ENCODE assay signal across 17 cellular contexts in genomic region chr9:137685886-137686420, GRCh38.
DNase-seq lines count a peak whose midpoint lies in the region; ATAC-seq and TF ChIP-seq lines count a peak whose summit lies in the region.
"Had no signal": no experiment of that assay in that cellular context is flagged by ENCODE, and none has a peak within 500 bp of the region (broad histone marks: within the 10 kb centered on the region; RNA-seq: fewer than 3 reads in every experiment).

No MANE protein-coding gene starts in this region.

- no peak for TF ChIP-seq CTCF in AG10803 (conservative IDR thresholded peaks at IDR 0.05; ENCODE audit: low read length)
- no peak for TF ChIP-seq CTCF in IMR-90 (conservative IDR thresholded peaks at IDR 0.05; ENCODE audit: low read depth, low read length)
- no peak for TF ChIP-seq CTCF in osteoblast (IDR thresholded peaks at IDR 0.05; ENCODE audit: extremely low read depth, low read depth, low read length)

- no peak overlapping the region for H2BK15ac ChIP-seq in IMR-90 (ENCODE audit: low read depth, low read length)
- H2BK15ac ChIP-seq in neuronal stem cell (ENCODE audit: low read length): no peak overlapping the region

- in situ Hi-C loops in IMR-90 (cut with MboI; ENCODE audit: low sequenced_read_pairs): no loop called here

- CTCF ChIA-PET in IMR-90 (lab: Yijun Ruan, JAX): interaction anchor here (1.6 kb wide), 1 partner anchor 9 kb away, joined by 4 read pairs; no protein-coding TSS in a partner anchor

- H3K4me3 ChIP-seq in AG10803 (ENCODE audit: low read length): no peak overlapping the region
- no peak overlapping the region for H3K4me3 ChIP-seq in IMR-90 (ENCODE audit: insufficient read depth, low read depth, low read length)
- H3K4me3 ChIP-seq in osteoblast (ENCODE audit: insufficient read depth, low read length): no peak overlapping the region
- no peak overlapping the region for H3K4me3 ChIP-seq in Karpas-422 (ENCODE audit: low read length)
- no peak overlapping the region for H3K4me3 ChIP-seq in neuronal stem cell (ENCODE audit: low read length in 2 of 2)
- H3K4me3 ChIP-seq: Peyer's patch had no signal

- H4K8ac ChIP-seq in IMR-90 (ENCODE audit: low read depth in 2 of 2, low read length in 2 of 2) (peak overlapping the region in 1 of 2 experiments; percentile 26; a peak in 1 of 4 replicates), neuronal stem cell (ENCODE audit: low read depth, low read length) (no peak overlapping the region)

- H2BK5ac ChIP-seq in IMR-90 (ENCODE audit: low read depth, low read length, poor library complexity, severe bottlenecking) (peak overlapping the region; percentile 55), neuronal stem cell (ENCODE audit: low read length) (no peak overlapping the region)

- no peak overlapping the region for H3K9ac ChIP-seq in IMR-90 (ENCODE audit: low read depth, low read length)
- H3K9ac ChIP-seq in Karpas-422 (ENCODE audit: low read length): no peak overlapping the region
- no peak overlapping the region for H3K9ac ChIP-seq in neuronal stem cell (ENCODE audit: low read depth, low read length, poor library complexity)

- H3K18ac ChIP-seq in IMR-90 (ENCODE audit: low read depth, low read length) (no peak overlapping the region), neuronal stem cell (ENCODE audit: low read length) (no peak overlapping the region)

- H3K56ac ChIP-seq in IMR-90 (ENCODE audit: extremely low read depth, insufficient read depth, low read length): no peak overlapping the region

- no peaks in the 10 kb centered on the region for H3K9me2 ChIP-seq in Karpas-422 (replicated peaks; ENCODE audit: insufficient read depth, low read length)

- no peaks in the 10 kb centered on the region for H3K36me3 ChIP-seq in IMR-90 (ENCODE audit: control insufficient read depth, insufficient read depth, low read length)
- no peaks in the 10 kb centered on the region for H3K36me3 ChIP-seq in osteoblast (ENCODE audit: insufficient read depth, low read length)
- no peaks in the 10 kb centered on the region for H3K36me3 ChIP-seq in Karpas-422 (ENCODE audit: insufficient read depth, low read length)
- H3K36me3 ChIP-seq in neuronal stem cell (replicated peaks in 1 of 2; ENCODE audit: control insufficient read depth in 2 of 2, insufficient read depth in 2 of 2, low read length in 2 of 2): peaks cover 0 to 5% of the 10 kb centered on the region in 2 donors
- H3K36me3 ChIP-seq: Peyer's patch had no signal

- DNase-seq in AG10803 (ENCODE audit: low read depth) (peak; percentile 42), IMR-90 (no peak), fibroblast of gingiva (ENCODE audit: low read depth) (peak; percentile 44), osteoblast (ENCODE audit: insufficient read length, low spot score, missing footprints) (peak; percentile 87), Karpas-422 (no peak), NCI-H510A treated with DMSO at 0.1 percent for 48 hours (lab: John Stamatoyannopoulos, UW) (no peak), neuronal stem cell (ENCODE audit: low spot score) (no peak)
- DNase-seq: DMS 273 treated with DMSO at 0.1 percent for 48 hours, GDM1, NCI-H1105 treated with DMSO at 0.1 percent for 48 hours, NCI-H1694 treated with DMSO at 0.1 percent for 48 hours, NCI-H2107, NCI-H2227 treated with DMSO at 0.1 percent for 48 hours, NCI-H524 treated with DMSO at 0.1 percent for 48 hours, Peyer's patch, Right ventricle myocardium superior had no signal

- no peaks in the 10 kb centered on the region for H3K27me3 ChIP-seq in IMR-90 (ENCODE audit: control insufficient read depth, insufficient read depth, low read length)
- H3K27me3 ChIP-seq in osteoblast (ENCODE audit: insufficient read depth, low read length): no peaks in the 10 kb centered on the region
- no peaks in the 10 kb centered on the region for H3K27me3 ChIP-seq in Karpas-422 (ENCODE audit: low read length)
- no peaks in the 10 kb centered on the region for H3K27me3 ChIP-seq in neuronal stem cell (ENCODE audit: control insufficient read depth in 3 of 3, insufficient read depth in 3 of 3, low read depth in 1 of 3, low read length in 3 of 3)
- H3K27me3 ChIP-seq: Peyer's patch had no signal

- intact Hi-C loops in IMR-90 (cut with micrococcal nuclease): no loop called here

- no peak for TF ChIP-seq POLR2A in IMR-90 (IDR thresholded peaks at IDR 0.05; ENCODE audit: low read depth, low read length)

- peak overlapping the region; percentile 26; the same call in 1 of the 2 replicates for H4K91ac ChIP-seq in IMR-90 (ENCODE audit: insufficient read depth, low read depth, low read length)
- no peak overlapping the region for H4K91ac ChIP-seq in neuronal stem cell (ENCODE audit: low read depth, low read length, poor library complexity)

- H3K4me2 ChIP-seq in IMR-90 (ENCODE audit: low read depth, low read length) (peak overlapping the region; percentile 12; the same call in 1 of the 2 replicates), osteoblast (ENCODE audit: insufficient read depth, low read length) (peak overlapping the region; percentile 10), Karpas-422 (ENCODE audit: low read depth, low read length, poor library complexity, severe bottlenecking) (no peak overlapping the region), neuronal stem cell (ENCODE audit: insufficient read depth, low read length, poor library complexity, severe bottlenecking) (no peak overlapping the region)

- H4K20me1 ChIP-seq in IMR-90 (ENCODE audit: insufficient read depth, low read length) (peaks cover 72% of the 10 kb centered on the region), osteoblast (ENCODE audit: insufficient read depth, low read length) (peaks cover 56% of the 10 kb centered on the region), Karpas-422 (ENCODE audit: insufficient read depth, low read depth, low read length) (no peaks in the 10 kb centered on the region)

- no peak overlapping the region for H2AK9ac ChIP-seq in IMR-90 (replicated peaks; ENCODE audit: low read depth, low read length, poor library complexity)

- no peak for ATAC-seq in IMR-90 (ENCODE audit: low read depth)
- ATAC-seq in GM19395 (IDR thresholded peaks at IDR 0.05; ENCODE audit: unreplicated experiment): no peak

- no peak for TF ChIP-seq RAD21 in IMR-90 (IDR thresholded peaks at IDR 0.05; ENCODE audit: low read length)

- peaks cover 29% of the 10 kb centered on the region for H3K9me1 ChIP-seq in IMR-90 (ENCODE audit: insufficient read depth, low read length)

- no peak overlapping the region for H2AFZ ChIP-seq in IMR-90 (replicated peaks; ENCODE audit: low read length, poor library complexity)
- no peak overlapping the region for H2AFZ ChIP-seq in osteoblast (ENCODE audit: low read length)
- H2AFZ ChIP-seq in Karpas-422 (ENCODE audit: low read length): no peak overlapping the region
- H2AFZ ChIP-seq in neuronal stem cell (ENCODE audit: low read length): no peak overlapping the region

- no peak overlapping the region for H2BK12ac ChIP-seq in neuronal stem cell (ENCODE audit: low read length)

- H3K79me1 ChIP-seq in IMR-90 (ENCODE audit: low read depth in 1 of 2, low read length in 2 of 2) (peaks cover 35 to 89% of the 10 kb centered on the region in 2 experiments), neuronal stem cell (ENCODE audit: low read depth, low read length) (peaks cover 2% of the 10 kb centered on the region)

- H3K14ac ChIP-seq in IMR-90 (replicated peaks; ENCODE audit: low read depth, low read length) (no peak overlapping the region), neuronal stem cell (ENCODE audit: low read length) (no peak overlapping the region)

- dilution Hi-C loops in IMR-90 (cut with HindIII; ENCODE audit: low sequenced_read_pairs, unreplicated experiment): no loop called here

- BruUV-seq in IMR-90 (replicated peaks; lab: Mats Ljungman, UMichigan): no TSS peak

- no CpG with 5 or more reads among the region's 4 CpGs for WGBS in IMR-90 (ENCODE audit: extremely low coverage in 2 of 2, insufficient read length in 1 of 2), 2 experiments
- no CpG with 5 or more reads among the region's 4 CpGs for WGBS in neuronal stem cell (ENCODE audit: extremely low coverage in 2 of 2, insufficient read length in 2 of 2, insufficient replicate concordance in 1 of 2), 2 donors

- 0 out of 2 replicates have a peak overlapping the region, but pooled peaks have one; percentile 43 for H2AK5ac ChIP-seq in IMR-90 (ENCODE audit: low read depth, low read length)
- H2AK5ac ChIP-seq in neuronal stem cell (ENCODE audit: low read depth, low read length): no peak overlapping the region

- H3K23ac ChIP-seq in IMR-90 (ENCODE audit: low read depth, low read length): no peak overlapping the region
- no peak overlapping the region for H3K23ac ChIP-seq in neuronal stem cell (ENCODE audit: low read depth, low read length, poor library complexity)

- H3K79me2 ChIP-seq in osteoblast (ENCODE audit: insufficient read depth, low read length) (peaks cover 84% of the 10 kb centered on the region), Karpas-422 (ENCODE audit: low read length) (peaks cover 99% of the 10 kb centered on the region)

- POLR2A ChIA-PET in IMR-90 (lab: Charles Lee; ENCODE audit: unreplicated experiment): no interaction called here

- H3K4ac ChIP-seq in IMR-90 (ENCODE audit: low read depth, low read length) (0 out of 2 replicates have a peak overlapping the region, but pooled peaks have one; percentile 64), neuronal stem cell (ENCODE audit: low read length) (no peak overlapping the region)

- peak overlapping the region; percentile 30 for H2BK20ac ChIP-seq in IMR-90 (ENCODE audit: low read depth, low read length)

- H3K9me3 ChIP-seq in IMR-90 (ENCODE audit: control insufficient read depth, insufficient read depth, low read length) (no peaks in the 10 kb centered on the region), osteoblast (ENCODE audit: low read depth, low read length) (no peaks in the 10 kb centered on the region), Karpas-422 (ENCODE audit: low read length) (no peaks in the 10 kb centered on the region), neuronal stem cell (replicated peaks in 1 of 2; ENCODE audit: control insufficient read depth in 2 of 2, insufficient read depth in 1 of 2, low read depth in 1 of 2, low read length in 2 of 2) (peaks cover 0 to 16% of the 10 kb centered on the region in 2 donors)
- H3K9me3 ChIP-seq: Peyer's patch had no signal

- H3K4me1 ChIP-seq in IMR-90 (ENCODE audit: control insufficient read depth, insufficient read depth, low read length) (peaks cover 10% of the 10 kb centered on the region), osteoblast (ENCODE audit: insufficient read depth, low read length) (peaks cover 29% of the 10 kb centered on the region), Karpas-422 (ENCODE audit: low read length) (no peaks in the 10 kb centered on the region), neuronal stem cell (ENCODE audit: control insufficient read depth in 2 of 2, insufficient read depth in 1 of 2, low read depth in 1 of 2, low read length in 2 of 2) (peaks cover 17 to 18% of the 10 kb centered on the region in 2 donors)
- H3K4me1 ChIP-seq: Peyer's patch had no signal

- H2BK120ac ChIP-seq in IMR-90 (ENCODE audit: low read depth, low read length): peak overlapping the region; percentile 68; the same call in 1 of the 2 replicates
- no peak overlapping the region for H2BK120ac ChIP-seq in neuronal stem cell (ENCODE audit: low read depth, low read length)

- H3K27ac ChIP-seq in IMR-90 (ENCODE audit: insufficient read depth, low read length) (peak overlapping the region; percentile 71; the same call in 1 of the 2 replicates), osteoblast (ENCODE audit: low read depth, low read length) (peak overlapping the region; percentile 73), Karpas-422 (ENCODE audit: low read length) (no peak overlapping the region), neuronal stem cell (replicated peaks; ENCODE audit: low read length) (no peak overlapping the region)
- H3K27ac ChIP-seq: Peyer's patch had no signal

- H4K5ac ChIP-seq in IMR-90 (ENCODE audit: low read depth, low read length): no peak overlapping the region

Comparison
In these comparisons a context has a peak if more than half of its experiments do, and no peak if none do; other contexts are left out.
1. DNase-seq: peak in AG10803 (single experiment), fibroblast of gingiva (single experiment) and osteoblast (single experiment); none in IMR-90 (single experiment), Karpas-422 (single experiment), NCI-H510A treated with DMSO at 0.1 percent for 48 hours (single experiment) and neuronal stem cell (single experiment).
2. H3K27ac ChIP-seq: peak in IMR-90 (single experiment) and osteoblast (single experiment); none in Karpas-422 (single experiment) and neuronal stem cell (single experiment).
3. H3K4me2 ChIP-seq: peak in IMR-90 (single experiment) and osteoblast (single experiment); none in Karpas-422 (single experiment) and neuronal stem cell (single experiment).